6 cellular contexts compared by ENCODE assay signal in the genomic region with DNA sequence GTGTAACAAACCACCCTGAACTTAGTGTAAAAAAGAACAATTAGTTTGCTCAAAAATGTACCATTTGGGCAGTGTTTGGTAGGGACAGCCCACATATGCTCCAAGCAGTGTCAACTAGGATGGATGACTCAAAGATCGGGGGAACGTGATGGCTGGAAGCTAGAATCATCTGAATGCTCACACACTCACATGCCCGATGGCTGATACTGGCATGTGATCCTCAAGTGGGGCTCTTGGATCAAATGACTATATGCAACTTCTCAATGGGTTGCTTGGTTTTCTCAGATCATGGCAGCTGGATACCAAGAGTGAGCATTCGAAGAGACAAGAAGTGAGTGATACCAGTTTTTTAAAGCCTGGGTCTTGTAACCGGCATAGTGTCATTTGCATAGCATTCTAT.
"Had no signal": no experiment of that assay in that cellular context is flagged by ENCODE, and none has a peak within 500 bp of the region (broad histone marks: within the 10 kb centered on the region; RNA-seq: fewer than 3 reads in every experiment).

No MANE protein-coding gene starts in this region.

- DNase-seq: GM23248, GOT3, H7, HFFc6 had no signal

- ATAC-seq: HCT116, HepG2 had no signal
